ENCODE assay signal across 9 cellular contexts in genomic region chr17:7588553-7589203, GRCh38. TPM values are rescaled to one million over a fixed set of nuclear protein-coding genes. Genes with fewer than 3 reads are reported as not detected.
A peak's percentile ranks its signal among the peaks of the same experiment; 100 is the strongest.
DNase-seq lines count a peak whose midpoint lies in the region; ATAC-seq and TF ChIP-seq lines count a peak whose summit lies in the region.
"Had no signal": no experiment of that assay in that cellular context is flagged by ENCODE, and none has a peak within 500 bp of the region (broad histone marks: within the 10 kb centered on the region; RNA-seq: fewer than 3 reads in every experiment).

No MANE protein-coding gene starts in this region.

- no peaks in the 10 kb centered on the region for H3K9me3 ChIP-seq in PC-3 (ENCODE audit: low read length)
- no peaks in the 10 kb centered on the region for H3K9me3 ChIP-seq in mucosa of descending colon
- H3K9me3 ChIP-seq in transverse colon, result no peaks in the 10 kb centered on the region

- no peaks in the 10 kb centered on the region for H3F3A ChIP-seq in PC-3 (ENCODE audit: low read length, unreplicated experiment)

- no peaks in the 10 kb centered on the region for H3K9me2 ChIP-seq in PC-3 (replicated peaks; ENCODE audit: low read length)

- H3K4me1 ChIP-seq in PC-3 (ENCODE audit: insufficient read depth, low read length), result peaks cover 51% of the 10 kb centered on the region
- H3K4me1 ChIP-seq in mucosa of descending colon (ENCODE audit: low read depth), result peaks cover 10% of the 10 kb centered on the region
- H3K4me1 ChIP-seq in transverse colon, result peaks cover 7 to 41% (median 27%) of the 10 kb centered on the region in 4 donors

- H3K36me3 ChIP-seq in PC-3 (ENCODE audit: low read depth, low read length) (peaks cover 3% of the 10 kb centered on the region; the same call in 1 of the 2 replicates), mucosa of descending colon (ENCODE audit: low read depth) (peaks cover 9% of the 10 kb centered on the region), transverse colon (peaks cover 0 to 28% (median 11%) of the 10 kb centered on the region in 4 donors)

- POLR2A ChIA-PET in PC-3 (lab: Charles Lee; ENCODE audit: unreplicated experiment), result no interaction called here

- H3K27ac ChIP-seq in PC-3 (ENCODE audit: low read length), result peak overlapping the region; percentile 70
- H3K27ac ChIP-seq in epithelial cell of prostate, result peak overlapping the region; percentile 99
- H3K27ac ChIP-seq in transverse colon, result peak overlapping the region; percentile 66 to 83 (median 76)

- WGBS in transverse colon (ENCODE audit: low coverage in 1 of 2), 2 donors, result 40 to 81% methylated on average over 4 to 21 of the region's 30 CpGs

- no peak overlapping the region; the same call in 1 of the 2 replicates for H3K4me3 ChIP-seq in PC-3 (ENCODE audit: low read length)
- H3K4me3 ChIP-seq in mucosa of descending colon, result peak overlapping the region; percentile 6
- peak overlapping the region; percentile 31 to 45 (median 33) for H3K4me3 ChIP-seq in transverse colon

- in situ Hi-C loops in transverse colon (cut with MboI; ENCODE audit: low pct_ligation_motif_present in 1 of 4, low pct_unique_long_range_greater_than_20kb in 1 of 4, low sequenced_read_pairs in 3 of 4), result no loop called here

- TF ChIP-seq POLR2A in transverse colon (IDR thresholded peaks at IDR 0.05), result no peak

- intact Hi-C loops in PC-3 (cut with micrococcal nuclease), result no loop called here
- intact Hi-C loops in mucosa of descending colon (cut with DNase I, micrococcal nuclease), result no loop called here
- intact Hi-C loops in transverse colon (cut with DNase I; ENCODE audit: low total_unique reads), result loop anchor here (10.0 kb wide), 1 partner anchor 544 kb away; the partner anchor contains the start of gene SLC16A11

- no peak for TF ChIP-seq EP300 in transverse colon (IDR thresholded peaks at IDR 0.05; ENCODE audit: low read depth)

- H3K79me2 ChIP-seq in PC-3 (ENCODE audit: low read length), result peaks cover 35% of the 10 kb centered on the region

- no peak overlapping the region for H2AFZ ChIP-seq in PC-3 (ENCODE audit: low read length)

- no TSS peak for BruUV-seq in PC-3 (replicated peaks; lab: Mats Ljungman, UMichigan)

- H3K27me3 ChIP-seq in PC-3 (ENCODE audit: low read length) (no peaks in the 10 kb centered on the region), transverse colon (no peaks in the 10 kb centered on the region)

- CTCF ChIA-PET in PC-3 (lab: Charles Lee), result interaction anchor here (1.1 kb wide), 1 partner anchor 99 kb away, joined by 4 read pairs; the partner anchor contains the start of genes TP53 and WRAP53

- ATAC-seq in PC-3 (no peak), mucosa of descending colon (no peak), GM19351 (IDR thresholded peaks at IDR 0.05; ENCODE audit: unreplicated experiment) (no peak)

- TF ChIP-seq CTCF in PC-3 (conservative IDR thresholded peaks at IDR 0.05; ENCODE audit: low read depth, low read length), result no peak
- no peak for TF ChIP-seq CTCF in mucosa of descending colon (IDR thresholded peaks at IDR 0.05)
- TF ChIP-seq CTCF in transverse colon (IDR thresholded peaks at IDR 0.05), result no peak

- peak overlapping the region; percentile 69 for H3K4me2 ChIP-seq in PC-3 (ENCODE audit: low read length)

- DNase-seq in PC-3 (no peak), epithelial cell of prostate (ENCODE audit: low read depth, low spot score) (no peak), mucosa of descending colon (no peak), transverse colon (no peak), NCI-H2029 treated with DMSO at 0.1 percent for 48 hours (lab: John Stamatoyannopoulos, UW) (no peak), globus pallidus (ENCODE audit: low spot score) (no peak)
- DNase-seq: NCI-H187 treated with DMSO at 0.1 percent for 48 hours, RPMI8226 had no signal

- H4K20me1 ChIP-seq in PC-3 (ENCODE audit: low read length), result no peaks in the 10 kb centered on the region

- H3K9ac ChIP-seq in PC-3 (ENCODE audit: low read length), result peak overlapping the region; percentile 25; the same call in 1 of the 2 replicates

RNA-seq across cellular contexts. Expression of gene SOX15, which starts 1.2 kb away (rescaled TPM):
- total RNA-seq in PC-3 (2014; rRNA removed) (6.3 and 7.0 TPM in 2 replicates), mucosa of descending colon (1 to 10 TPM in 1 of 3 donors, under 1 TPM in 2; 0.38 to 4.4 (median 0.41) TPM), transverse colon (1 to 10 TPM in 2 of 4 donors, not detected in 2; 2.3 to 4.3 TPM)

RNA-seq across cellular contexts. Expression of gene MPDU1, which starts 5.0 kb away (rescaled TPM):
- total RNA-seq in PC-3 (2014; rRNA removed), result 71.0 and 94.1 TPM in 2 replicates
- total RNA-seq in mucosa of descending colon, result 100 to 1,000 TPM in 1 of 3 donors, 10 to 100 TPM in 2; 55.2 to 101 (median 94.5) TPM
- 100 to 1,000 TPM in 3 of 4 donors, 10 to 100 TPM in 1; 97.9 to 312 (median 157) TPM for total RNA-seq in transverse colon

RNA-seq across cellular contexts. Expression of gene CD68, which starts 9.2 kb away (rescaled TPM):
- total RNA-seq in PC-3 (2014; rRNA removed), result 30.2 and 32.4 TPM in 2 replicates
- total RNA-seq in mucosa of descending colon, result 10 to 100 TPM; 41.4 to 91.9 (median 50.7) TPM
- total RNA-seq in transverse colon, result 100 to 1,000 TPM in 1 of 4 donors, 10 to 100 TPM in 2, 1 to 10 TPM in 1; 3.8 to 102 (median 35.1) TPM

RNA-seq across cellular contexts. Expression of gene FXR2, which starts 26.0 kb away (rescaled TPM):
- total RNA-seq in PC-3 (2014; rRNA removed) (51.4 and 67.2 TPM in 2 replicates), mucosa of descending colon (10 to 100 TPM; 23.0 to 53.3 (median 28.1) TPM), transverse colon (10 to 100 TPM; 11.7 to 25.4 (median 22.4) TPM)

RNA-seq across cellular contexts. Expression of gene SENP3, which starts 27.0 kb away (rescaled TPM):
- total RNA-seq in PC-3 (2014; rRNA removed), result 82.8 and 88.7 TPM in 2 replicates
- total RNA-seq in mucosa of descending colon, result 10 to 100 TPM; 27.9 to 60.2 (median 37.7) TPM
- 100 to 1,000 TPM in 1 of 4 donors, 10 to 100 TPM in 3; 37.0 to 159 (median 45.2) TPM for total RNA-seq in transverse colon
